Comparison of ENCODE assay signal across 1 cellular context in the genomic region with DNA sequence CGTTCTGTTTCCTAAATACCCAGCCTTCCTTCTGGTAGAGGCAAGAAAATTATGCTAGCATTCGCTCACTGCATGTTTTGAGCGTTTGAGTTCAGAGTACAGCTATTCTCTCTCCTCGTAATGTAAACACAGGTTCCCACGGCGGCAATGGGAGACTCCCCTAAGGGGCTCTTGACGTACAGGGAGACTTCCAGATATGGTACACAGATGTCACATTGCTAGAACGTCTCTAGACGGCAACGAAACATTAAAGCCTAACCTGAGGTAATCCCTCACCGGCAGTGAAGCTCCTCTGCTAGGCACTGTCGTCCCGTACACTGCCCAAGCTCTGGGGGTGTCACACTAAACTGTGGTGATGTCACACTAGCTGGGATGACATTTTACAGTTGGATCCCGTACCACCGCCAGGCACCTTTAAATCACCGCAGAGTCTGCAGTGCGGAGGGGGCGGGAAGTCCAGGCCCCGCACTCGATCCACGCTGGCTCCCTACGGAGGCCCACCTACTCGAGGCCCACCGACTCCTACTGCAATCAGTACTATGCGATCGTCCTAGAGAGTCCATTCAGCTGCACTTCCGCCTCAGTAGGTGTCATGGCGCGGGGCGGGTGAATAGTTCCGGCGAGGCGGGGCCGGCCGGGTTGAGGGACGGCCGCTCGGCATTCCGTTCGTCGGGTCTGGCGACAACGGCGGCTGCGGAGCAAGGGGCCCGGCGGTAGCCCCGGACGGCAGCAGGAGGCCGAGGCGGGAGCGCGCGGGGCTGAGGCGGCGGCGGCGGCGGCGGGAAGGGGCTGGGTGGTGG.
TF ChIP-seq lines count a peak whose summit lies in the region.

HIPK1 (plus strand) TSS at position 375 of the 800 bp plus-strand sequence.

TF ChIP-seq in GM12878, 131 proteins besides CTCF, POLR2A, EP300 and RAD21 (continued from another document):
- TF ChIP-seq ZBTB11 (CRISPR knock-in tag; IDR thresholded peaks at IDR 0.05) = no peak
- TF ChIP-seq STAT1 (conservative IDR thresholded peaks at IDR 0.05) = 0 out of 2 replicates have a peak, but pooled peaks have one; percentile 70
- TF ChIP-seq, protein P1, sequence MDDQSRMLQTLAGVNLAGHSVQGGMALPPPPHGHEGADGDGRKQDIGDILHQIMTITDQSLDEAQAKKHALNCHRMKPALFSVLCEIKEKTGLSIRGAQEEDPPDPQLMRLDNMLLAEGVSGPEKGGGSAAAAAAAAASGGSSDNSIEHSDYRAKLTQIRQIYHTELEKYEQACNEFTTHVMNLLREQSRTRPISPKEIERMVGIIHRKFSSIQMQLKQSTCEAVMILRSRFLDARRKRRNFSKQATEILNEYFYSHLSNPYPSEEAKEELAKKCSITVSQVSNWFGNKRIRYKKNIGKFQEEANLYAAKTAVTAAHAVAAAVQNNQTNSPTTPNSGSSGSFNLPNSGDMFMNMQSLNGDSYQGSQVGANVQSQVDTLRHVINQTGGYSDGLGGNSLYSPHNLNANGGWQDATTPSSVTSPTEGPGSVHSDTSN (IDR thresholded peaks at IDR 0.05; ENCODE audit: insufficient replicate concordance, low read depth, low read length) = peak; percentile 51
- no peak; the same call in 1 of the 2 replicates for TF ChIP-seq MTA3 (IDR thresholded peaks at IDR 0.05; ENCODE audit: borderline replicate concordance, low read length)
- TF ChIP-seq NBN (IDR thresholded peaks at IDR 0.05) = peak; percentile 95
- TF ChIP-seq SIN3A (IDR thresholded peaks at IDR 0.05; ENCODE audit: low read depth, low read length) = peak; percentile 87
- 0 out of 2 replicates have a peak, but pooled peaks have one; percentile 42 for TF ChIP-seq PML (IDR thresholded peaks at IDR 0.05; ENCODE audit: low read length)
- peak; percentile 81 for TF ChIP-seq KLF5 (IDR thresholded peaks at IDR 0.05; ENCODE audit: partially characterized antibody)
- TF ChIP-seq JUND (IDR thresholded peaks at IDR 0.05; ENCODE audit: low read depth, low read length) = no peak
- 0 out of 2 replicates have a peak, but pooled peaks have one; percentile 52 for TF ChIP-seq RCOR1 (conservative IDR thresholded peaks at IDR 0.05; ENCODE audit: low read depth, low read length)
- TF ChIP-seq SREBF2 (IDR thresholded peaks at IDR 0.05; ENCODE audit: low read length) = no peak
- TF ChIP-seq FOXM1 (IDR thresholded peaks at IDR 0.05; ENCODE audit: low read depth, low read length) = no peak
- TF ChIP-seq PAX8 (IDR thresholded peaks at IDR 0.05) = no peak
- peak; percentile 53; the same call in 1 of the 2 replicates for TF ChIP-seq TARDBP (IDR thresholded peaks at IDR 0.05; ENCODE audit: borderline replicate concordance)
- no peak for TF ChIP-seq BCL11A (IDR thresholded peaks at IDR 0.05; ENCODE audit: low read depth, low read length)
- TF ChIP-seq, protein P2, sequence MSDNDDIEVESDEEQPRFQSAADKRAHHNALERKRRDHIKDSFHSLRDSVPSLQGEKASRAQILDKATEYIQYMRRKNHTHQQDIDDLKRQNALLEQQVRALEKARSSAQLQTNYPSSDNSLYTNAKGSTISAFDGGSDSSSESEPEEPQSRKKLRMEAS (IDR thresholded peaks at IDR 0.05; ENCODE audit: low read depth, low read length) = no peak
- peak; percentile 49 for TF ChIP-seq RELA (IDR thresholded peaks at IDR 0.05; ENCODE audit: borderline replicate concordance, partially characterized antibody)
- TF ChIP-seq SREBF1 (IDR thresholded peaks at IDR 0.05; ENCODE audit: low read length) = no peak
- 0 out of 2 replicates have a peak, but pooled peaks have one; percentile 26 for TF ChIP-seq EED (IDR thresholded peaks at IDR 0.05; ENCODE audit: low read depth)
- TF ChIP-seq MEF2B (IDR thresholded peaks at IDR 0.05; ENCODE audit: partially characterized antibody, poor library complexity, severe bottlenecking) = no peak
- TF ChIP-seq, protein P3, sequence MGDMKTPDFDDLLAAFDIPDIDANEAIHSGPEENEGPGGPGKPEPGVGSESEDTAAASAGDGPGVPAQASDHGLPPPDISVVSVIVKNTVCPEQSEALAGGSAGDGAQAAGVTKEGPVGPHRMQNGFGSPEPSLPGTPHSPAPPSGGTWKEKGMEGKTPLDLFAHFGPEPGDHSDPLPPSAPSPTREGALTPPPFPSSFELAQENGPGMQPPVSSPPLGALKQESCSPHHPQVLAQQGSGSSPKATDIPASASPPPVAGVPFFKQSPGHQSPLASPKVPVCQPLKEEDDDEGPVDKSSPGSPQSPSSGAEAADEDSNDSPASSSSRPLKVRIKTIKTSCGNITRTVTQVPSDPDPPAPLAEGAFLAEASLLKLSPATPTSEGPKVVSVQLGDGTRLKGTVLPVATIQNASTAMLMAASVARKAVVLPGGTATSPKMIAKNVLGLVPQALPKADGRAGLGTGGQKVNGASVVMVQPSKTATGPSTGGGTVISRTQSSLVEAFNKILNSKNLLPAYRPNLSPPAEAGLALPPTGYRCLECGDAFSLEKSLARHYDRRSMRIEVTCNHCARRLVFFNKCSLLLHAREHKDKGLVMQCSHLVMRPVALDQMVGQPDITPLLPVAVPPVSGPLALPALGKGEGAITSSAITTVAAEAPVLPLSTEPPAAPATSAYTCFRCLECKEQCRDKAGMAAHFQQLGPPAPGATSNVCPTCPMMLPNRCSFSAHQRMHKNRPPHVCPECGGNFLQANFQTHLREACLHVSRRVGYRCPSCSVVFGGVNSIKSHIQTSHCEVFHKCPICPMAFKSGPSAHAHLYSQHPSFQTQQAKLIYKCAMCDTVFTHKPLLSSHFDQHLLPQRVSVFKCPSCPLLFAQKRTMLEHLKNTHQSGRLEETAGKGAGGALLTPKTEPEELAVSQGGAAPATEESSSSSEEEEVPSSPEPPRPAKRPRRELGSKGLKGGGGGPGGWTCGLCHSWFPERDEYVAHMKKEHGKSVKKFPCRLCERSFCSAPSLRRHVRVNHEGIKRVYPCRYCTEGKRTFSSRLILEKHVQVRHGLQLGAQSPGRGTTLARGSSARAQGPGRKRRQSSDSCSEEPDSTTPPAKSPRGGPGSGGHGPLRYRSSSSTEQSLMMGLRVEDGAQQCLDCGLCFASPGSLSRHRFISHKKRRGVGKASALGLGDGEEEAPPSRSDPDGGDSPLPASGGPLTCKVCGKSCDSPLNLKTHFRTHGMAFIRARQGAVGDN (IDR thresholded peaks at IDR 0.05) = no peak
- TF ChIP-seq IKZF2 (IDR thresholded peaks at IDR 0.05) = peak; percentile 51 to 52; a peak in 2 of 4 replicates
- peak; percentile 94 for TF ChIP-seq RB1 (IDR thresholded peaks at IDR 0.05; ENCODE audit: borderline replicate concordance)
- no peak for TF ChIP-seq NR2F1 (conservative IDR thresholded peaks at IDR 0.05)
- TF ChIP-seq SUZ12 (IDR thresholded peaks at IDR 0.05; ENCODE audit: unreplicated experiment) = no peak
- peak; percentile 87 for TF ChIP-seq HCFC1 (IDR thresholded peaks at IDR 0.05; ENCODE audit: low read length)
